9 cellular contexts compared by ENCODE assay signal in the genomic region with DNA sequence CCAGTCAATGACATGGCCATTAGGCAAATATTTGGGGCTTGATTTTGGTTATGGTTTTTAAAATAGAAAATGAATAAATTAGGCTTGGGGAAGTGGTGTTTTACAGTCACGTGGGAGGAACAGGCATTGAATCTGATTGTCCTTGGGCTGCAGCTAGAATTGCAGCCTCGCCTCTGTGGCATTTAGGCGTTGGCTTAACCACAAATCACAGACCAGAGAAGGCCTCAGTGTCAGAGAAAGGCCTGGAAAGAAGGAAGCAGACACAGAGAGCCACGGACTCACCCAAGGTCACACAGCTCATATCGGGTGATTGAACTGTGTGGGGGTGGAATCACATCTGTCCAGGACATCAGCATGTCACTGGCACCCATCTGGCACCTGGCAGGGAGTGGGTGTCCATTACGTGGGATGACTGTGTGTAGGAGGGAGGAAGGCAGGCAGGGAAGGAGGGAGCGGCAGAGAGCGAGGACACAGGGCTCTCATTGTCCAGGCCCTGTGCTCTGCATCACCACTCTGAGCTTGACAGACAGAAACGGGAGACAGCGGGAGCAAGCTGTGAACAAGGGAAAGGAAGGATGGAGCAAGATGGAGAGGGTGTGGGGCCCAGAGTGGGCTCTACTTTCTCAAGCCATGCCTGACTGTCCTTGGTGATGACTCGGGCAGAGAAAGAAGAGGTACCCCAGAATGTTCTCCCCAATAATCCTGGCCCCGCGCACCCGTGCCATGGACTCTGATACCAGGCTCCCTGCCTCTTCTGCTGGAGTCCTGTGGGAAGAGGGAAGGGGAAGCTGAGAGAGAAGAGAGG.
DNase-seq lines count a peak whose midpoint lies in the region; ATAC-seq, FAIRE-seq and TF ChIP-seq lines count a peak whose summit lies in the region.
"Had no signal": no experiment of that assay in that cellular context is flagged by ENCODE, and none has a peak within 500 bp of the region (broad histone marks: within the 10 kb centered on the region; RNA-seq: fewer than 3 reads in every experiment).

No MANE protein-coding gene starts in this region.

- no peak for FAIRE-seq in GM19239 (lab: Jason Lieb, UNC)
- FAIRE-seq: endometrium had no signal

- H3K9me3 Mint-ChIP-seq in activated naive CD8-positive, alpha-beta T cell treated with anti-CD3 and anti-CD28 coated beads for 36 hours = no peaks in the 10 kb centered on the region

- H3K4me1 Mint-ChIP-seq in activated naive CD8-positive, alpha-beta T cell treated with anti-CD3 and anti-CD28 coated beads for 36 hours = no peaks in the 10 kb centered on the region

- no peak overlapping the region for H3K27ac Mint-ChIP-seq in activated naive CD8-positive, alpha-beta T cell treated with anti-CD3 and anti-CD28 coated beads for 36 hours

- TF ChIP-seq CTCF in heart right ventricle (IDR thresholded peaks at IDR 0.05) = no peak
- TF ChIP-seq CTCF in testis (IDR thresholded peaks at IDR 0.05) = no peak

- no peaks in the 10 kb centered on the region for H3K36me3 Mint-ChIP-seq in activated naive CD8-positive, alpha-beta T cell treated with anti-CD3 and anti-CD28 coated beads for 36 hours

- DNase-seq in SW480 (ENCODE audit: low spot score) = peak; percentile 77
- no peak for DNase-seq in heart right ventricle
- DNase-seq in testis = peak; percentile 86
- no peak for DNase-seq in NCI-H345 (lab: John Stamatoyannopoulos, UW)
- no peak for DNase-seq in GM19239 (ENCODE audit: insufficient read length, low spot score)
- no peak for DNase-seq in activated naive CD8-positive, alpha-beta T cell treated with anti-CD3 and anti-CD28 coated beads for 36 hours
- DNase-seq in NCI-H2196 treated with DMSO at 0.1 percent for 48 hours (lab: John Stamatoyannopoulos, UW; ENCODE audit: unreplicated experiment) = no peak

- H3K27me3 Mint-ChIP-seq in activated naive CD8-positive, alpha-beta T cell treated with anti-CD3 and anti-CD28 coated beads for 36 hours = peaks cover 14% of the 10 kb centered on the region

- H3K4me1 ChIP-seq in heart right ventricle (peaks cover 21 to 58% (median 48%) of the 10 kb centered on the region in 9 donors), testis (peaks cover 32% of the 10 kb centered on the region)

- intact Hi-C loops in heart right ventricle (cut with DNase I) (loop anchor here in 5 of 10 donors (5.0 to 10.0 kb wide), 5 partner anchors 80 to 233 kb away; a partner anchor contains a TSS), testis (cut with DNase I; ENCODE audit: low total_unique reads) (no loop called here)

- H3K36me3 ChIP-seq in heart right ventricle (no peaks in the 10 kb centered on the region), testis (ENCODE audit: low read depth, missing control alignments) (no peaks in the 10 kb centered on the region)

- H3K27me3 ChIP-seq in heart right ventricle (no peaks in the 10 kb centered on the region), testis (no peaks in the 10 kb centered on the region)

- TF ChIP-seq POLR2A in testis (IDR thresholded peaks at IDR 0.05) = no peak

- H3K4me3 Mint-ChIP-seq in activated naive CD8-positive, alpha-beta T cell treated with anti-CD3 and anti-CD28 coated beads for 36 hours = no peak overlapping the region

- H3K9me3 ChIP-seq in heart right ventricle (peaks cover 0 to 8% (median 0%) of the 10 kb centered on the region in 11 donors), testis (no peaks in the 10 kb centered on the region)

- H3K4me3 ChIP-seq in heart right ventricle (no peak overlapping the region), testis (no peak overlapping the region)

- WGBS in heart right ventricle, 2 donors = 74 to 77% methylated on average over 14 of the region's 14 CpGs
- WGBS in testis, 2 donors = 66% methylated on average over 14 of the region's 14 CpGs

- H3K27ac ChIP-seq in heart right ventricle = peak overlapping the region in 9 of 10 donors; percentile 40 to 83 (median 75)
- H3K27ac ChIP-seq in testis = peak overlapping the region; percentile 72 to 75

- peak; percentile 11 for ATAC-seq in HG02973 (IDR thresholded peaks at IDR 0.05; ENCODE audit: unreplicated experiment)
- ATAC-seq in heart right ventricle = peak in 4 of 8 donors; percentile 1 to 25 (median 8)

Comparison
In these comparisons a context has a peak if more than half of its experiments do, and no peak if none do; other contexts are left out.
1. DNase-seq: peak in SW480 (single experiment) and testis (single experiment); none in heart right ventricle (0 of 2), NCI-H345 (single experiment), GM19239 (single experiment), activated naive CD8-positive, alpha-beta T cell treated with anti-CD3 and anti-CD28 coated beads for 36 hours (single experiment) and NCI-H2196 treated with DMSO at 0.1 percent for 48 hours (single experiment).